8 cellular contexts compared by ENCODE assay signal in genomic region chr16:10509534-10510025, GRCh38.
DNase-seq lines count a peak whose midpoint lies in the region; ATAC-seq and TF ChIP-seq lines count a peak whose summit lies in the region.

No MANE protein-coding gene starts in this region.

- intact Hi-C loops in left ventricle myocardium superior (cut with micrococcal nuclease) (loop anchor here (5.0 to 10.0 kb wide), 2 partner anchors 125 to 192 kb away; partner anchors contain the start of gene ATF7IP2), sciatic nerve (cut with DNase I) (loop anchor here (5.0 kb wide), 1 partner anchor 408 kb away; no protein-coding TSS in a partner anchor)

- ATAC-seq in HG02642 (IDR thresholded peaks at IDR 0.05; ENCODE audit: poor library complexity, unreplicated experiment) (peak; percentile 90), left ventricle myocardium superior (peak; percentile 90), sciatic nerve (peak; percentile 94), GM18870 (IDR thresholded peaks at IDR 0.05; ENCODE audit: unreplicated experiment) (no peak)

- peak; percentile 7 for DNase-seq in NCI-H1417 treated with DMSO at 0.1 percent for 48 hours (lab: John Stamatoyannopoulos, UW)
- DNase-seq in T-helper 1 cell = peak; percentile 19 to 75 (median 57)
- DNase-seq in amniotic stem cell (lab: John Stamatoyannopoulos, UW) = peak; percentile 72
- peak; percentile 43 for DNase-seq in left ventricle myocardium superior
- DNase-seq in sciatic nerve (ENCODE audit: low spot score) = no peak

- peak; percentile 79 for TF ChIP-seq CTCF in GM12872 (IDR thresholded peaks at IDR 0.05; ENCODE audit: insufficient read depth, low read depth, low read length)
